In genomic region chr1:54289061-54289938, GRCh38 we compare ENCODE assay signal across 13 cellular contexts.
DNase-seq lines count a peak whose midpoint lies in the region; ATAC-seq and TF ChIP-seq lines count a peak whose summit lies in the region.
"Had no signal": no experiment of that assay in that cellular context is flagged by ENCODE, and none has a peak within 500 bp of the region (broad histone marks: within the 10 kb centered on the region; RNA-seq: fewer than 3 reads in every experiment).

No MANE protein-coding gene starts in this region.

- H4K20me1 ChIP-seq in IMR-90 (ENCODE audit: insufficient read depth, low read length), result peaks cover 55% of the 10 kb centered on the region
- H4K20me1 ChIP-seq in neural progenitor cell (ENCODE audit: low read depth), result peaks cover 100% of the 10 kb centered on the region

- H3K27ac ChIP-seq in CD4-positive, alpha-beta T cell (ENCODE audit: low read depth, low read length), result peak overlapping the region; percentile 52
- no peak overlapping the region for H3K27ac ChIP-seq in IMR-90 (ENCODE audit: insufficient read depth, low read length)
- H3K27ac ChIP-seq in neural progenitor cell, result no peak overlapping the region
- H3K27ac ChIP-seq: KMS-11 had no signal

- H3K14ac ChIP-seq in IMR-90 (replicated peaks; ENCODE audit: low read depth, low read length), result 0 out of 2 replicates have a peak overlapping the region, but pooled peaks have one; percentile 74

- no peaks in the 10 kb centered on the region for H3K9me3 ChIP-seq in CD4-positive, alpha-beta T cell (ENCODE audit: control insufficient read depth, low read length)
- H3K9me3 ChIP-seq in IMR-90 (ENCODE audit: control insufficient read depth, insufficient read depth, low read length), result no peaks in the 10 kb centered on the region
- H3K9me3 ChIP-seq in neural progenitor cell (ENCODE audit: low read depth), result no peaks in the 10 kb centered on the region

- intact Hi-C loops in CD4-positive, alpha-beta T cell (cut with DNase I, micrococcal nuclease), result loop anchor here (5.0 to 10.0 kb wide), 3 partner anchors 68 to 198 kb away; partner anchors contain the start of genes CYB5RL (in 1 of the 2) and MRPL37 (in 1 of the 2)
- intact Hi-C loops in IMR-90 (cut with micrococcal nuclease), result no loop called here

- H3F3A ChIP-seq in neural progenitor cell (ENCODE audit: low read depth), result no peaks in the 10 kb centered on the region

- no peak overlapping the region for H2AK5ac ChIP-seq in IMR-90 (ENCODE audit: low read depth, low read length)

- H2AFZ ChIP-seq in IMR-90 (replicated peaks; ENCODE audit: low read length, poor library complexity) (no peak overlapping the region), neural progenitor cell (replicated peaks) (no peak overlapping the region)

- in situ Hi-C loops in IMR-90 (cut with MboI; ENCODE audit: low sequenced_read_pairs), result no loop called here
- in situ Hi-C loops in ACHN (cut with HindIII; ENCODE audit: low pct_ligation_motif_present, low pct_unique_long_range_greater_than_20kb, low sequenced_read_pairs), result no loop called here

- H2BK120ac ChIP-seq in IMR-90 (ENCODE audit: low read depth, low read length), result no peak overlapping the region

- H3K4me1 Mint-ChIP-seq in CD4-positive, alpha-beta T cell (ENCODE audit: low read depth), result peaks cover 88% of the 10 kb centered on the region
- H3K4me1 Mint-ChIP-seq in brain, result peaks cover 94% of the 10 kb centered on the region
- H3K4me1 Mint-ChIP-seq in neural progenitor cell, result peaks cover 85% of the 10 kb centered on the region

- no peak overlapping the region; the same call in 1 of the 2 replicates for H3K4ac ChIP-seq in IMR-90 (ENCODE audit: low read depth, low read length)

- no peak overlapping the region for H2BK20ac ChIP-seq in IMR-90 (ENCODE audit: low read depth, low read length)

- CTCF ChIA-PET in CD4-positive, alpha-beta T cell (lab: Charles Lee), result interaction anchor here (0.6 kb wide), 1 partner anchor 197 kb away, joined by 3 read pairs; no protein-coding TSS in a partner anchor
- CTCF ChIA-PET in IMR-90 (lab: Yijun Ruan, JAX), result no interaction called here

- no peak overlapping the region for H4K91ac ChIP-seq in IMR-90 (ENCODE audit: insufficient read depth, low read depth, low read length)

- H3K36me3 Mint-ChIP-seq in CD4-positive, alpha-beta T cell (ENCODE audit: low read depth), result no peaks in the 10 kb centered on the region
- H3K36me3 Mint-ChIP-seq in brain (no peaks in the 10 kb centered on the region), neural progenitor cell (peaks cover 6% of the 10 kb centered on the region)
- H3K36me3 Mint-ChIP-seq: CD14-positive monocyte had no signal

- H3K56ac ChIP-seq in IMR-90 (ENCODE audit: extremely low read depth, insufficient read depth, low read length), result no peak overlapping the region

- no CpG with 5 or more reads among the region's 13 CpGs for WGBS in IMR-90 (ENCODE audit: extremely low coverage in 2 of 2, insufficient read length in 1 of 2), 2 experiments

- peaks cover 25 to 81% of the 10 kb centered on the region in 2 experiments for H3K79me1 ChIP-seq in IMR-90 (ENCODE audit: low read depth in 1 of 2, low read length in 2 of 2)

- no peak overlapping the region for H2BK5ac ChIP-seq in IMR-90 (ENCODE audit: low read depth, low read length, poor library complexity, severe bottlenecking)

- peaks cover 97% of the 10 kb centered on the region for H3K79me2 ChIP-seq in neural progenitor cell (ENCODE audit: low read depth)

- no peaks in the 10 kb centered on the region for H3K27me3 ChIP-seq in CD4-positive, alpha-beta T cell (ENCODE audit: control insufficient read depth, insufficient read depth, low read length)
- H3K27me3 ChIP-seq in IMR-90 (ENCODE audit: control insufficient read depth, insufficient read depth, low read length) (no peaks in the 10 kb centered on the region), neural progenitor cell (no peaks in the 10 kb centered on the region)

- dilution Hi-C loops in IMR-90 (cut with HindIII; ENCODE audit: low sequenced_read_pairs, unreplicated experiment), result no loop called here

- no peak for ATAC-seq in CD4-positive, alpha-beta T cell (ENCODE audit: poor library complexity)
- ATAC-seq in IMR-90 (ENCODE audit: low read depth), result no peak
- no peak for ATAC-seq in HG02610 (IDR thresholded peaks at IDR 0.05; ENCODE audit: unreplicated experiment)
- ATAC-seq in GM18858 (IDR thresholded peaks at IDR 0.05; ENCODE audit: unreplicated experiment), result no peak
- ATAC-seq: HCT116 had no signal

- H3K4me3 Mint-ChIP-seq in CD4-positive, alpha-beta T cell, result peak overlapping the region; percentile 40
- peak overlapping the region in 1 of 5 experiments; percentile 16 for H3K4me3 Mint-ChIP-seq in brain
- H3K4me3 Mint-ChIP-seq in neural progenitor cell, result no peak overlapping the region
- H3K4me3 Mint-ChIP-seq: CD14-positive monocyte; dendritic cell treated with granulocyte-macrophage colony-stimulating factor and Interleukin-4, amounts not matched to agents 40 ng/mL and 50 ng/mL, for 4 days had no signal

- BruUV-seq in IMR-90 (replicated peaks; lab: Mats Ljungman, UMichigan), result no TSS peak

- peak overlapping the region; percentile 90 for H3K27ac Mint-ChIP-seq in CD4-positive, alpha-beta T cell
- H3K27ac Mint-ChIP-seq in brain (peak overlapping the region in 4 of 5 experiments; percentile 39 to 93 (median 79)), neural progenitor cell (peak overlapping the region; percentile 70)
- H3K27ac Mint-ChIP-seq: dendritic cell treated with granulocyte-macrophage colony-stimulating factor and Interleukin-4, amounts not matched to agents 40 ng/mL and 50 ng/mL, for 4 days had no signal

- DNase-seq in CD4-positive, alpha-beta T cell, result no peak
- DNase-seq in IMR-90 (peak; percentile 28), neural progenitor cell (ENCODE audit: low spot score) (peak; percentile 43), putamen (ENCODE audit: low spot score) (no peak), ACHN (no peak)
- DNase-seq: NCI-H2171 had no signal

- no peak for TF ChIP-seq CTCF in CD4-positive, alpha-beta T cell (IDR thresholded peaks at IDR 0.05)
- no peak for TF ChIP-seq CTCF in IMR-90 (conservative IDR thresholded peaks at IDR 0.05; ENCODE audit: low read depth, low read length)
- no peak for TF ChIP-seq CTCF in brain (conservative IDR thresholded peaks at IDR 0.05)
- TF ChIP-seq CTCF in neural progenitor cell (IDR thresholded peaks at IDR 0.05), result no peak

- H3K27me3 Mint-ChIP-seq in CD4-positive, alpha-beta T cell, result no peaks in the 10 kb centered on the region
- peaks cover 3% of the 10 kb centered on the region for H3K27me3 Mint-ChIP-seq in brain
- H3K27me3 Mint-ChIP-seq in neural progenitor cell (ENCODE audit: insufficient read depth, low read depth), result peaks cover 6% of the 10 kb centered on the region
- H3K27me3 Mint-ChIP-seq: dendritic cell treated with granulocyte-macrophage colony-stimulating factor and Interleukin-4, amounts not matched to agents 40 ng/mL and 50 ng/mL, for 4 days had no signal

- no peak overlapping the region for H2AK9ac ChIP-seq in IMR-90 (replicated peaks; ENCODE audit: low read depth, low read length, poor library complexity)

- H3K9me1 ChIP-seq in IMR-90 (ENCODE audit: insufficient read depth, low read length), result peaks cover 33% of the 10 kb centered on the region

- no peak overlapping the region for H4K8ac ChIP-seq in IMR-90 (ENCODE audit: low read depth in 2 of 2, low read length in 2 of 2)

- no peak overlapping the region for H3K4me2 ChIP-seq in IMR-90 (ENCODE audit: low read depth, low read length)
- no peak overlapping the region for H3K4me2 ChIP-seq in neural progenitor cell
- H3K4me2 ChIP-seq: KMS-11 had no signal

- H3K9me3 Mint-ChIP-seq in CD4-positive, alpha-beta T cell, result no peaks in the 10 kb centered on the region
- H3K9me3 Mint-ChIP-seq in brain, result no peaks in the 10 kb centered on the region
- no peaks in the 10 kb centered on the region for H3K9me3 Mint-ChIP-seq in neural progenitor cell
- H3K9me3 Mint-ChIP-seq: CD14-positive monocyte; dendritic cell treated with granulocyte-macrophage colony-stimulating factor and Interleukin-4, amounts not matched to agents 40 ng/mL and 50 ng/mL, for 4 days had no signal

- H4K5ac ChIP-seq in IMR-90 (ENCODE audit: low read depth, low read length), result no peak overlapping the region

- no peak for TF ChIP-seq RAD21 in IMR-90 (IDR thresholded peaks at IDR 0.05; ENCODE audit: low read length)

- no peak for TF ChIP-seq POLR2A in IMR-90 (IDR thresholded peaks at IDR 0.05; ENCODE audit: low read depth, low read length)

- no peak overlapping the region for H2BK15ac ChIP-seq in IMR-90 (ENCODE audit: low read depth, low read length)

- H3K36me3 ChIP-seq in IMR-90 (ENCODE audit: control insufficient read depth, insufficient read depth, low read length) (no peaks in the 10 kb centered on the region), neural progenitor cell (no peaks in the 10 kb centered on the region)

- H3K4me3 ChIP-seq in IMR-90 (ENCODE audit: insufficient read depth, low read depth, low read length) (no peak overlapping the region), neural progenitor cell (no peak overlapping the region)

- POLR2A ChIA-PET in CD4-positive, alpha-beta T cell (lab: Charles Lee), result no interaction called here
- POLR2A ChIA-PET in IMR-90 (lab: Charles Lee; ENCODE audit: unreplicated experiment), result no interaction called here

- no peak overlapping the region for H3K18ac ChIP-seq in IMR-90 (ENCODE audit: low read depth, low read length)

- H3K23ac ChIP-seq in IMR-90 (ENCODE audit: low read depth, low read length), result no peak overlapping the region; the same call in 1 of the 2 replicates

- H3K9ac ChIP-seq in IMR-90 (ENCODE audit: low read depth, low read length) (no peak overlapping the region), neural progenitor cell (no peak overlapping the region)
- H3K9ac ChIP-seq: KMS-11 had no signal

- peaks cover 27% of the 10 kb centered on the region for H3K4me1 ChIP-seq in IMR-90 (ENCODE audit: control insufficient read depth, insufficient read depth, low read length)
- peaks cover 45% of the 10 kb centered on the region for H3K4me1 ChIP-seq in neural progenitor cell

TF ChIP-seq in IMR-90, 13 proteins besides CTCF, POLR2A, EP300 and RAD21 (continues in another document):
- TF ChIP-seq NFE2L2 (IDR thresholded peaks at IDR 0.05; ENCODE audit: low read depth, low read length) (no peak), RCOR1 (IDR thresholded peaks at IDR 0.05; ENCODE audit: insufficient replicate concordance, low read length) (no peak), CEBPB (IDR thresholded peaks at IDR 0.05; ENCODE audit: low read depth, low read length) (no peak), ELK1 (IDR thresholded peaks at IDR 0.05; ENCODE audit: borderline replicate concordance, low read depth, low read length) (no peak)

Comparison
In these comparisons a context has a peak if more than half of its experiments do, and no peak if none do; other contexts are left out.
1. DNase-seq: peak in IMR-90 (single experiment) and neural progenitor cell (single experiment); none in CD4-positive, alpha-beta T cell (0 of 10), putamen (single experiment) and ACHN (single experiment).
2. Peak in every context shown above with its lines, with median percentiles within 50 percentile points of each other: H3K27ac Mint-ChIP-seq.